15 cellular contexts compared by ENCODE assay signal in the genomic region with DNA sequence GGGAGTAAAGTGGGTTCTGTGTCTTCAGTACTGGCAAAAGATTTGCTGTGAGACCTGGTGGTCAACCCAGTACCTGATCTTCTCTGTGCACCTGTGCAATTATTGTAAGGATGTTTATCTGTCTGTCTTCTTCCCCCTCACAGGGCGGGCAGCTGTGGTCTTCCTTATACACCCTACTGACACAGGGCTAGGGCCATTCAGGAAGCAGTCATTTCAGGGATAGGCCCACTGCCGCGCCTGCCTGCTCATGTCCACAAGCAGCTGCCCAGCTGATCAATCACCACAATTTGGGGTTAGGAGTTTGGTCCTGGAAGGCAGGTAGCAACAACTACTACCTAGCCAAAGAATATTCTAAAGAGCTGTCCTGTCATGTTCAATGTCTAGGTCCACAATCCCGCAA. TPM values are rescaled to one million over a fixed set of nuclear protein-coding genes. Genes with fewer than 3 reads are reported as not detected.
DNase-seq lines count a peak whose midpoint lies in the region; ATAC-seq, FAIRE-seq and TF ChIP-seq lines count a peak whose summit lies in the region.
"Had no signal": no experiment of that assay in that cellular context is flagged by ENCODE, and none has a peak within 500 bp of the region (broad histone marks: within the 10 kb centered on the region; RNA-seq: fewer than 3 reads in every experiment).

No MANE protein-coding gene starts in this region.

- H3K4me1 ChIP-seq in vagina: peaks cover 48% of the 10 kb centered on the region
- H3K4me1 ChIP-seq in small intestine (ENCODE audit: control insufficient read depth in 2 of 2, insufficient read depth in 1 of 2, low read depth in 1 of 2, low read length in 1 of 2): peaks cover 0 to 4% of the 10 kb centered on the region in 2 donors

- peak overlapping the region; percentile 90 for H3K4me3 Mint-ChIP-seq in activated naive CD4-positive, alpha-beta T cell treated with anti-CD3 and anti-CD28 coated beads, Interleukin-2, amount 50 U/mL, for 24 hours
- H3K4me3 Mint-ChIP-seq in activated CD8-positive, alpha-beta T cell treated with anti-CD3 and anti-CD28 coated beads, Interleukin-2, amount 10 ng/mL, durations not matched to agents 7 days and 5 days: peak overlapping the region; percentile 78

- H3K4me3 ChIP-seq in vagina: no peak overlapping the region
- H3K4me3 ChIP-seq in small intestine (ENCODE audit: low read depth in 1 of 2, low read length in 2 of 2): no peak overlapping the region

- H3K27ac ChIP-seq in vagina: peak overlapping the region; percentile 12
- H3K27ac ChIP-seq in small intestine (ENCODE audit: low read depth in 1 of 2, low read length in 1 of 2): no peak overlapping the region
- H3K27ac ChIP-seq: SJCRH30 had no signal

- no peaks in the 10 kb centered on the region for H3K9me3 Mint-ChIP-seq in activated naive CD4-positive, alpha-beta T cell treated with anti-CD3 and anti-CD28 coated beads, Interleukin-2, amount 50 U/mL, for 24 hours
- no peaks in the 10 kb centered on the region for H3K9me3 Mint-ChIP-seq in activated CD8-positive, alpha-beta T cell treated with anti-CD3 and anti-CD28 coated beads, Interleukin-2, amount 10 ng/mL, durations not matched to agents 7 days and 5 days (ENCODE audit: insufficient read depth)

- no peak for FAIRE-seq in small intestine (lab: Jason Lieb, UNC)

- WGBS in small intestine, 3 donors: 88 to 92% (median 90%) methylated on average over 4 of the region's 4 CpGs

- ATAC-seq in activated CD8-positive, alpha-beta T cell treated with anti-CD3 and anti-CD28 coated beads, Interleukin-2, amount 10 ng/mL, durations not matched to agents 7 days and 5 days: no peak
- ATAC-seq in left colon (peak; percentile 32), HG02623 (IDR thresholded peaks at IDR 0.05; ENCODE audit: unreplicated experiment) (no peak)

- TF ChIP-seq POLR2A in vagina (IDR thresholded peaks at IDR 0.05): no peak

- no peak for DNase-seq in activated naive CD4-positive, alpha-beta T cell treated with Interleukin-2 at 50 U/mL for 16 hours
- DNase-seq in activated CD8-positive, alpha-beta T cell treated with anti-CD3 and anti-CD28 coated beads, Interleukin-2, amount 10 ng/mL, durations not matched to agents 7 days and 5 days: no peak
- DNase-seq in left colon (peak; percentile 65 to 74), vagina (ENCODE audit: extremely low spot score in 2 of 2) (no peak), small intestine (no peak), occipital lobe (lab: John Stamatoyannopoulos, UW) (no peak)
- DNase-seq: caudate nucleus, erythroblast, hypothalamus, NCI-H2081 treated with DMSO at 0.1 percent for 48 hours, NCI-H82, uterus had no signal

- intact Hi-C loops in left colon (cut with DNase I, micrococcal nuclease) (no loop called here), vagina (cut with DNase I) (no loop called here)

- H3K27me3 ChIP-seq in vagina (no peaks in the 10 kb centered on the region), small intestine (ENCODE audit: control insufficient read depth in 2 of 2, insufficient read depth in 2 of 2, low read length in 2 of 2) (no peaks in the 10 kb centered on the region)
- H3K27me3 ChIP-seq: SJCRH30, uterus had no signal

- CTCF ChIA-PET in activated CD8-positive, alpha-beta T cell treated with anti-CD3 and anti-CD28 coated beads, Interleukin-2, amount 10 ng/mL, durations not matched to agents 7 days and 5 days (lab: Charles Lee): interaction anchor here (1.0 to 6.2 kb wide), 7 partner anchors 11 to 225 kb away, joined by 3 to 112 read pairs (median 3); no protein-coding TSS in a partner anchor

- no peak for TF ChIP-seq CTCF in vagina (IDR thresholded peaks at IDR 0.05)

- peaks cover 52% of the 10 kb centered on the region for H3K4me1 Mint-ChIP-seq in activated naive CD4-positive, alpha-beta T cell treated with anti-CD3 and anti-CD28 coated beads, Interleukin-2, amount 50 U/mL, for 24 hours
- peaks cover 44% of the 10 kb centered on the region for H3K4me1 Mint-ChIP-seq in activated CD8-positive, alpha-beta T cell treated with anti-CD3 and anti-CD28 coated beads, Interleukin-2, amount 10 ng/mL, durations not matched to agents 7 days and 5 days (ENCODE audit: low read depth)

- POLR2A ChIA-PET in activated CD8-positive, alpha-beta T cell treated with anti-CD3 and anti-CD28 coated beads, Interleukin-2, amount 10 ng/mL, durations not matched to agents 7 days and 5 days (lab: Charles Lee): interaction anchor here (0.5 kb wide), 1 partner anchor 121 kb away, joined by 5 read pairs; no protein-coding TSS in a partner anchor

- H3K9me3 ChIP-seq in vagina: no peaks in the 10 kb centered on the region
- H3K9me3 ChIP-seq in small intestine (ENCODE audit: control insufficient read depth, low read depth): no peaks in the 10 kb centered on the region
- H3K9me3 ChIP-seq: SJCRH30, uterus had no signal

- no peaks in the 10 kb centered on the region for H3K36me3 Mint-ChIP-seq in activated naive CD4-positive, alpha-beta T cell treated with anti-CD3 and anti-CD28 coated beads, Interleukin-2, amount 50 U/mL, for 24 hours
- no peaks in the 10 kb centered on the region for H3K36me3 Mint-ChIP-seq in activated CD8-positive, alpha-beta T cell treated with anti-CD3 and anti-CD28 coated beads, Interleukin-2, amount 10 ng/mL, durations not matched to agents 7 days and 5 days (ENCODE audit: low read depth)

- H3K27me3 Mint-ChIP-seq in activated naive CD4-positive, alpha-beta T cell treated with anti-CD3 and anti-CD28 coated beads, Interleukin-2, amount 50 U/mL, for 24 hours: no peaks in the 10 kb centered on the region
- no peaks in the 10 kb centered on the region for H3K27me3 Mint-ChIP-seq in activated CD8-positive, alpha-beta T cell treated with anti-CD3 and anti-CD28 coated beads, Interleukin-2, amount 10 ng/mL, durations not matched to agents 7 days and 5 days (ENCODE audit: low read depth)

- H3K36me3 ChIP-seq in vagina (no peaks in the 10 kb centered on the region), small intestine (ENCODE audit: control insufficient read depth in 2 of 2, insufficient read depth in 2 of 2, low read length in 2 of 2) (no peaks in the 10 kb centered on the region)
- H3K36me3 ChIP-seq: SJCRH30, uterus had no signal

- H3K27ac Mint-ChIP-seq in activated naive CD4-positive, alpha-beta T cell treated with anti-CD3 and anti-CD28 coated beads, Interleukin-2, amount 50 U/mL, for 24 hours: peak overlapping the region; percentile 90
- peak overlapping the region; percentile 81 for H3K27ac Mint-ChIP-seq in activated CD8-positive, alpha-beta T cell treated with anti-CD3 and anti-CD28 coated beads, Interleukin-2, amount 10 ng/mL, durations not matched to agents 7 days and 5 days

RNA-seq across cellular contexts. Expression of a gene that starts 1.2 kb away (rescaled TPM):
- 1 to 10 TPM; 7.1 TPM for total RNA-seq in activated CD8-positive, alpha-beta T cell treated with anti-CD3 and anti-CD28 coated beads, Interleukin-2, amount 10 ng/mL, durations not matched to agents 7 days and 5 days
- total RNA-seq in left colon (100 to 1,000 TPM in 1 of 2 donors, 10 to 100 TPM in 1; 98.5 to 142 TPM), vagina (8.3 TPM), occipital lobe (8.1 TPM)
- polyA plus RNA-seq in small intestine: 10 to 100 TPM in 1 of 3 donors, 1 to 10 TPM in 2; 1.6 to 10.7 (median 2.9) TPM

RNA-seq across cellular contexts. Expression of a gene that starts 19.7 kb away (rescaled TPM):
- total RNA-seq in activated CD8-positive, alpha-beta T cell treated with anti-CD3 and anti-CD28 coated beads, Interleukin-2, amount 10 ng/mL, durations not matched to agents 7 days and 5 days: 1 to 10 TPM; 7.4 to 7.9 TPM
- 10 to 100 TPM; 14.6 to 16.3 TPM for total RNA-seq in left colon
- total RNA-seq in vagina: 13.0 TPM
- 10 to 100 TPM in 1 of 3 donors, 1 to 10 TPM in 2; 3.5 to 12.6 (median 4.0) TPM for polyA plus RNA-seq in small intestine
- 21.7 TPM for total RNA-seq in occipital lobe

RNA-seq across cellular contexts. Expression of a gene that starts 56.5 kb away (rescaled TPM):
- 10 to 100 TPM; 28.1 to 29.9 TPM for total RNA-seq in activated CD8-positive, alpha-beta T cell treated with anti-CD3 and anti-CD28 coated beads, Interleukin-2, amount 10 ng/mL, durations not matched to agents 7 days and 5 days
- total RNA-seq in left colon (10 to 100 TPM; 25.4 to 25.8 TPM), vagina (16.5 TPM), occipital lobe (8.3 TPM)
- polyA plus RNA-seq in small intestine: 10 to 100 TPM in 1 of 3 donors, 1 to 10 TPM in 2; 5.7 to 15.8 (median 6.7) TPM

Comparison
In these comparisons a context has a peak if more than half of its experiments do, and no peak if none do; other contexts are left out.
1. DNase-seq: peak in left colon (2 of 2); none in activated naive CD4-positive, alpha-beta T cell treated with Interleukin-2 at 50 U/mL for 16 hours (single experiment), activated CD8-positive, alpha-beta T cell treated with anti-CD3 and anti-CD28 coated beads, Interleukin-2, amount 10 ng/mL, durations not matched to agents 7 days and 5 days (single experiment), vagina (0 of 2), small intestine (single experiment) and occipital lobe (single experiment).
2. RNA of a gene that starts 1.2 kb away (total RNA-seq): 98.5 to 142 TPM in left colon; 8.3 TPM in vagina (single experiment), 8.1 TPM in occipital lobe (single experiment) and 7.1 TPM in activated CD8-positive, alpha-beta T cell treated with anti-CD3 and anti-CD28 coated beads, Interleukin-2, amount 10 ng/mL, durations not matched to agents 7 days and 5 days; every median in the first group is over 10 times any median in the second.